Comparison of ENCODE assay signal across 7 cellular contexts in genomic region chr1:8671313-8671917, GRCh38.
A peak's percentile ranks its signal among the peaks of the same experiment; 100 is the strongest.
DNase-seq lines count a peak whose midpoint lies in the region; ATAC-seq and TF ChIP-seq lines count a peak whose summit lies in the region.

No MANE protein-coding gene starts in this region.

- H3K4me3 ChIP-seq in SU-DHL-6 (ENCODE audit: insufficient read depth, low read length, poor library complexity, severe bottlenecking): no peak overlapping the region

- no peaks in the 10 kb centered on the region for H3K27me3 ChIP-seq in SU-DHL-6 (ENCODE audit: low read length)

- H3K27ac Mint-ChIP-seq in neural crest cell (ENCODE audit: unreplicated experiment): peak overlapping the region; percentile 45

- no peak overlapping the region for H3K4me3 Mint-ChIP-seq in neural crest cell

- H3K36me3 Mint-ChIP-seq in neural crest cell (ENCODE audit: low read depth): no peaks in the 10 kb centered on the region

- peak; percentile 35 for TF ChIP-seq CTCF in SU-DHL-6 (IDR thresholded peaks at IDR 0.05; ENCODE audit: insufficient read depth, low read length, poor library complexity, severe bottlenecking)
- peak; percentile 77 for TF ChIP-seq CTCF in neural crest cell (conservative IDR thresholded peaks at IDR 0.05)

- H3K36me3 ChIP-seq in SU-DHL-6 (ENCODE audit: low read length): no peaks in the 10 kb centered on the region

- no peaks in the 10 kb centered on the region for H3K9me3 Mint-ChIP-seq in neural crest cell

- no peaks in the 10 kb centered on the region for H3K27me3 Mint-ChIP-seq in neural crest cell (ENCODE audit: low read depth)

- no peak overlapping the region for H3K4me2 ChIP-seq in SU-DHL-6 (ENCODE audit: low read depth, low read length, poor library complexity, severe bottlenecking)

- no peak for ATAC-seq in GM19452 (IDR thresholded peaks at IDR 0.05; ENCODE audit: unreplicated experiment)

- no peak overlapping the region for H3K9ac ChIP-seq in SU-DHL-6 (ENCODE audit: low read length)

- peak; percentile 27 for DNase-seq in ELF-1 (ENCODE audit: low read depth, low spot score)
- peak; percentile 65 for DNase-seq in LHCN-M2 (ENCODE audit: low read depth)
- DNase-seq in fibroblast of peridontal ligament (ENCODE audit: extremely low read depth): peak; percentile 68
- DNase-seq in neural crest cell (ENCODE audit: low read depth, low spot score): peak; percentile 17
- no peak for DNase-seq in RKO (ENCODE audit: low spot score)

- H3K27ac ChIP-seq in SU-DHL-6 (ENCODE audit: low read depth, low read length): no peak overlapping the region

- no peaks in the 10 kb centered on the region for H3K9me2 ChIP-seq in SU-DHL-6 (replicated peaks; ENCODE audit: insufficient read depth, low read length)

- H4K20me1 ChIP-seq in SU-DHL-6 (ENCODE audit: low read depth, low read length): 0 out of 2 replicates have a peak, but pooled peaks cover under 1% of the 10 kb centered on the region

- no peaks in the 10 kb centered on the region for H3K9me3 ChIP-seq in SU-DHL-6 (ENCODE audit: insufficient read depth, low read length)

- H3K79me2 ChIP-seq in SU-DHL-6 (ENCODE audit: insufficient read depth, low read length): no peaks in the 10 kb centered on the region

- no peak overlapping the region for H2AFZ ChIP-seq in SU-DHL-6 (ENCODE audit: low read depth, low read length, severe bottlenecking)

- no peaks in the 10 kb centered on the region for H3F3A ChIP-seq in SU-DHL-6 (ENCODE audit: insufficient read depth)

- H3K4me1 Mint-ChIP-seq in neural crest cell: peaks cover 61% of the 10 kb centered on the region
